In genomic region chrX:107823042-107823441, GRCh38 we compare ENCODE assay signal across 31 cellular contexts. TPM values are rescaled to one million over a fixed set of nuclear protein-coding genes. Genes with fewer than 3 reads are reported as not detected.
"Had no signal": no experiment of that assay in that cellular context is flagged by ENCODE, and none has a peak within 500 bp of the region (broad histone marks: within the 10 kb centered on the region; RNA-seq: fewer than 3 reads in every experiment).

No MANE protein-coding gene starts in this region.

- DNase-seq: activated B cell treated with CpG ODN at 0.5 μM for 24 hours; activated CD4-positive, alpha-beta T cell treated with anti-CD3 and anti-CD28 coated beads for 48 hours; activated CD4-positive, alpha-beta T cell treated with anti-CD3 and anti-CD28 coated beads, Interleukin-2, amount 50 U/mL, for 1 hour; activated CD4-positive, alpha-beta T cell treated with anti-CD3 and anti-CD28 coated beads, Interleukin-2, amount 50 U/mL, for 48 hours; activated CD8-positive, alpha-beta memory T cell treated with anti-CD3 and anti-CD28 coated beads for 24 hours; activated CD8-positive, alpha-beta T cell treated with anti-CD3 and anti-CD28 coated beads for 36 hours; activated effector memory CD4-positive, alpha-beta T cell treated with anti-CD3 and anti-CD28 coated beads, Interleukin-2, amount 50 U/mL, for 16 hours; activated naive CD4-positive, alpha-beta T cell treated with anti-CD3 and anti-CD28 coated beads for 36 hours; activated naive CD8-positive, alpha-beta T cell treated with anti-CD3 and anti-CD28 coated beads for 36 hours; activated naive CD8-positive, alpha-beta T cell treated with anti-CD3 and anti-CD28 coated beads, Interleukin-2, amount 50 U/mL, for 24 hours; activated T-cell treated with anti-CD3 and anti-CD28 coated beads, Interleukin-2, amount 50 U/mL, for 4 hours; adrenal gland; aorta; central memory CD4-positive, alpha-beta T cell; cerebellar nuclear complex; dorsolateral prefrontal cortex; effector memory CD8-positive, alpha-beta T cell; foreskin keratinocyte; gastrocnemius medialis; glutamatergic neuron; heart left ventricle; T-cell; T-helper 17 cell; T1000; WERI-Rb-1 had no signal

- H3K4me1 ChIP-seq: adrenal gland, breast epithelium, foreskin keratinocyte had no signal

- H3K27ac ChIP-seq: adrenal gland, breast epithelium, cardiac muscle cell, coronary artery, dorsolateral prefrontal cortex, esophagus muscularis mucosa, foreskin keratinocyte, gastrocnemius medialis, heart left ventricle, WERI-Rb-1 had no signal

- H3K36me3 ChIP-seq: adrenal gland, breast epithelium, cardiac muscle cell, esophagus muscularis mucosa, gastrocnemius medialis, heart left ventricle, WERI-Rb-1 had no signal

- H3K27me3 ChIP-seq: adrenal gland, esophagus muscularis mucosa, foreskin keratinocyte, gastrocnemius medialis had no signal

- H3K4me3 ChIP-seq: adrenal gland, breast epithelium, cardiac muscle cell, coronary artery, dorsolateral prefrontal cortex, esophagus muscularis mucosa, gastrocnemius medialis, heart left ventricle had no signal

RNA-seq across cellular contexts. Expression of gene NCBP2L, which starts 45.5 kb away (rescaled TPM):
- total RNA-seq: activated B cell treated with CpG ODN at 0.5 μM for 24 hours; activated CD8-positive, alpha-beta T cell treated with anti-CD3 and anti-CD28 coated beads for 36 hours; activated naive CD4-positive, alpha-beta T cell treated with anti-CD3 and anti-CD28 coated beads for 36 hours; activated naive CD8-positive, alpha-beta T cell treated with anti-CD3 and anti-CD28 coated beads for 36 hours; activated T-cell treated with anti-CD3 and anti-CD28 coated beads, Interleukin-2, amount 50 U/mL, for 4 hours; activated T-helper 2 cell treated with anti-CD3 and anti-CD28 coated beads, Interferon-gamma antibody, Interleukin-2, Interleukin-4, amounts not matched to agents 10 μg/mL and 5 μg/mL and 100 μg/mL, durations not matched to agents 14 hours and 24 hours and 36 hours; aorta; breast epithelium; cardiac muscle cell; epithelial cell of proximal tubule; esophagus muscularis mucosa; foreskin keratinocyte; heart left ventricle; T-cell had no signal
